Comparison of ENCODE assay signal across 8 cellular contexts in the genomic region with DNA sequence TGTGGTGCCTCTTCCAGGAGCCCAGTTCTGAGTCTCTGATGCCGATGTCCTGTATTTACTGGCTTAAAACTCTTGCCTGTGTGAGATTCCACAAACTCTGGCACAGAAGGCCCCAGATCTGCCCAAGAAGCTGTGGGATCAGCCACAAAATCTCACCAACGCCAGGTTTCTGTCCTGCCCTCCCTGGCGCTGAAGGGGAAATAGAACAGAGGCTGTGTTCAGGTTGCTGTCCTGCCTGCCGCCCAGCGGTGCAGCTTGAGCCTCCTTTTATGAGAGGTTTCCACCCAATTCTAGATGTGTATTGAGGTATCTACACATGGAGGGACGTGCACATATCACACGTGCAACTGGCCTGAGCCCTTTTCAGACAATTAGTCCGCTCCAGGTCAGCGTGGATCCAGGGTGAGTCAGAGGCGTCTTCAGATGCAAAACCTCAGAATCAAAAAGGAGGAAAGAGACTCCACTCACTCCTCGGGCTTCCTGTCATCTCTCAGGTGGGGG. TPM values are rescaled to one million over a fixed set of nuclear protein-coding genes. Genes with fewer than 3 reads are reported as not detected.
DNase-seq lines count a peak whose midpoint lies in the region; ATAC-seq and TF ChIP-seq lines count a peak whose summit lies in the region.

No MANE protein-coding gene starts in this region.

- peaks cover 34% of the 10 kb centered on the region for H3K4me1 Mint-ChIP-seq in stimulated activated naive CD8-positive, alpha-beta T cell treated with anti-CD3 and anti-CD28 coated beads, Interleukin-15, Interleukin-2, amounts not matched to agents 100 ng/mL and 50 ng/mL, for 24 hours (ENCODE audit: low read depth)

- H3K27ac Mint-ChIP-seq in stimulated activated naive CD8-positive, alpha-beta T cell treated with anti-CD3 and anti-CD28 coated beads, Interleukin-15, Interleukin-2, amounts not matched to agents 100 ng/mL and 50 ng/mL, for 24 hours, result peak overlapping the region; percentile 43

- H3K4me1 ChIP-seq in testis (peaks cover 29% of the 10 kb centered on the region), mucosa of descending colon (ENCODE audit: low read depth) (peaks cover 24% of the 10 kb centered on the region)

- intact Hi-C loops in testis (cut with DNase I; ENCODE audit: low total_unique reads) (no loop called here), mucosa of descending colon (cut with DNase I, micrococcal nuclease) (no loop called here)

- H3K36me3 ChIP-seq in testis (ENCODE audit: low read depth, missing control alignments) (no peaks in the 10 kb centered on the region), mucosa of descending colon (ENCODE audit: low read depth) (peaks cover 4% of the 10 kb centered on the region)

- no peak for TF ChIP-seq POLR2A in testis (IDR thresholded peaks at IDR 0.05)

- H3K9me3 ChIP-seq in testis (no peaks in the 10 kb centered on the region), mucosa of descending colon (no peaks in the 10 kb centered on the region)

- H3K4me3 Mint-ChIP-seq in stimulated activated naive CD8-positive, alpha-beta T cell treated with anti-CD3 and anti-CD28 coated beads, Interleukin-15, Interleukin-2, amounts not matched to agents 100 ng/mL and 50 ng/mL, for 24 hours, result no peak overlapping the region

- ATAC-seq in stimulated activated naive CD8-positive, alpha-beta T cell treated with anti-CD3 and anti-CD28 coated beads, Interleukin-15, Interleukin-2, amounts not matched to agents 100 U/mL and 50 U/mL, for 24 hours, result no peak
- ATAC-seq in mucosa of descending colon, result no peak

- peaks cover 4% of the 10 kb centered on the region for H3K36me3 Mint-ChIP-seq in stimulated activated naive CD8-positive, alpha-beta T cell treated with anti-CD3 and anti-CD28 coated beads, Interleukin-15, Interleukin-2, amounts not matched to agents 100 ng/mL and 50 ng/mL, for 24 hours (ENCODE audit: low read depth)

- DNase-seq in stimulated activated naive CD8-positive, alpha-beta T cell treated with anti-CD3 and anti-CD28 coated beads, Interleukin-15, Interleukin-2, amounts not matched to agents 100 U/mL and 50 U/mL, for 24 hours, result no peak
- DNase-seq in amniotic epithelial cell (ENCODE audit: low read depth), result peak; percentile 75
- peak; percentile 26 for DNase-seq in medulla oblongata (ENCODE audit: extremely low spot score)
- DNase-seq in testis, result no peak
- DNase-seq in NCI-H82 treated with DMSO at 0.1 percent for 48 hours (lab: John Stamatoyannopoulos, UW; ENCODE audit: unreplicated experiment), result no peak
- DNase-seq in mucosa of descending colon, result no peak
- DNase-seq in hypothalamus (lab: John Stamatoyannopoulos, UW), result no peak

- H3K27me3 ChIP-seq in testis, result no peaks in the 10 kb centered on the region

- H3K27ac ChIP-seq in testis, result peak overlapping the region in 1 of 2 donors; percentile 99

- 81 to 84% methylated on average over 10 to 11 of the region's 11 CpGs for WGBS in testis, 2 donors

- H3K9me3 Mint-ChIP-seq in stimulated activated naive CD8-positive, alpha-beta T cell treated with anti-CD3 and anti-CD28 coated beads, Interleukin-15, Interleukin-2, amounts not matched to agents 100 ng/mL and 50 ng/mL, for 24 hours, result no peaks in the 10 kb centered on the region

- H3K27me3 Mint-ChIP-seq in stimulated activated naive CD8-positive, alpha-beta T cell treated with anti-CD3 and anti-CD28 coated beads, Interleukin-15, Interleukin-2, amounts not matched to agents 100 ng/mL and 50 ng/mL, for 24 hours, result no peaks in the 10 kb centered on the region

- H3K4me3 ChIP-seq in testis (no peak overlapping the region), mucosa of descending colon (no peak overlapping the region)

- TF ChIP-seq CTCF in testis (IDR thresholded peaks at IDR 0.05) (no peak), mucosa of descending colon (IDR thresholded peaks at IDR 0.05) (no peak)

RNA-seq across cellular contexts. Expression of gene TMEM80, which starts 2.2 kb away (rescaled TPM):
- total RNA-seq in testis, result 10 to 100 TPM; 72.8 to 74.5 TPM
- polyA plus RNA-seq in testis (ENCODE audit: insufficient read depth, low read depth, low replicate concordance), result 38.9 TPM
- total RNA-seq in mucosa of descending colon, result 10 to 100 TPM; 31.6 to 43.1 (median 38.0) TPM

RNA-seq across cellular contexts. Expression of gene DEAF1, which starts 2.8 kb away (rescaled TPM):
- total RNA-seq in testis (100 to 1,000 TPM in 1 of 2 donors, 10 to 100 TPM in 1; 82.5 to 116 TPM), mucosa of descending colon (10 to 100 TPM; 25.1 to 35.7 (median 25.9) TPM)
- 47.9 TPM for polyA plus RNA-seq in testis (ENCODE audit: insufficient read depth, low read depth, low replicate concordance)

RNA-seq across cellular contexts. Expression of gene EPS8L2, which starts 8.2 kb away (rescaled TPM):
- total RNA-seq in testis, result 10 to 100 TPM; 27.3 to 29.1 TPM
- 14.3 TPM for polyA plus RNA-seq in testis (ENCODE audit: insufficient read depth, low read depth, low replicate concordance)
- total RNA-seq in mucosa of descending colon, result 100 to 1,000 TPM; 176 to 335 (median 253) TPM

RNA-seq across cellular contexts. Expression of gene TALDO1, which starts 49.4 kb away (rescaled TPM):
- 10 to 100 TPM; 84.8 to 88.1 TPM for total RNA-seq in testis
- 86.6 TPM for polyA plus RNA-seq in testis (ENCODE audit: insufficient read depth, low read depth, low replicate concordance)
- 100 to 1,000 TPM; 101 to 158 (median 128) TPM for total RNA-seq in mucosa of descending colon

Comparison
In these comparisons a context has a peak if more than half of its experiments do, and no peak if none do; other contexts are left out.
1. DNase-seq: peak in amniotic epithelial cell (single experiment) and medulla oblongata (single experiment); none in stimulated activated naive CD8-positive, alpha-beta T cell treated with anti-CD3 and anti-CD28 coated beads, Interleukin-15, Interleukin-2, amounts not matched to agents 100 U/mL and 50 U/mL, for 24 hours (single experiment), testis (single experiment), NCI-H82 treated with DMSO at 0.1 percent for 48 hours (single experiment), mucosa of descending colon (0 of 3) and hypothalamus (0 of 51).
2. RNA of gene EPS8L2, which starts 8.2 kb away (total RNA-seq): 176 to 335 TPM in mucosa of descending colon; 27.3 to 29.1 TPM in testis; every median in the first group is over 4 times any median in the second.